1 cellular context compared by ENCODE assay signal in genomic region chr20:13784893-13785715, GRCh38.
TF ChIP-seq lines count a peak whose summit lies in the region.

Gene ESF1 (minus strand): TSS chr20:13784919. CDS start chr20:13783140, 1,779 bp downstream.
Gene NDUFAF5 (plus strand): TSS chr20:13785028. CDS start chr20:13785069, 41 bp downstream.

TF ChIP-seq in HCT116, 20 proteins besides CTCF, POLR2A, EP300 and RAD21 (continued from another document):
- TF ChIP-seq ZBTB33 (IDR thresholded peaks at IDR 0.05; ENCODE audit: extremely low read depth, insufficient replicate concordance, low read length) (peak; percentile 92), CBX3 (IDR thresholded peaks at IDR 0.05; ENCODE audit: low read depth) (peak; percentile 94; the same call in 1 of the 2 replicates), SP1 (IDR thresholded peaks at IDR 0.05; ENCODE audit: low read depth) (peak; percentile 86), YY1 (IDR thresholded peaks at IDR 0.05; ENCODE audit: extremely low read depth, insufficient replicate concordance, low read depth, low read length) (peak; percentile 43), ELF1 (IDR thresholded peaks at IDR 0.05; ENCODE audit: borderline replicate concordance, low read depth) (peak; percentile 17; the same call in 1 of the 2 replicates), MAX (IDR thresholded peaks at IDR 0.05) (peak; percentile 99), TCF7L2 (IDR thresholded peaks at IDR 0.05; ENCODE audit: borderline replicate concordance, extremely low read depth, insufficient read depth, insufficient read length) (peak; percentile 80), POLR2AphosphoS5 (IDR thresholded peaks at IDR 0.05; ENCODE audit: low read depth, low read length) (peak; percentile 85; the same call in 1 of the 2 replicates)
TF ChIP-seq in HCT116: peak in this region for 10.
